Comparison of ENCODE assay signal across 1 cellular context in genomic region chr1:56639210-56639609, GRCh38.
TF ChIP-seq lines count a peak whose summit lies in the region.

No MANE protein-coding gene starts in this region.

TF ChIP-seq in HepG2, 621 proteins besides CTCF, POLR2A, EP300 and RAD21 (continued from another document and continues in another):
- TF ChIP-seq, protein P1, sequence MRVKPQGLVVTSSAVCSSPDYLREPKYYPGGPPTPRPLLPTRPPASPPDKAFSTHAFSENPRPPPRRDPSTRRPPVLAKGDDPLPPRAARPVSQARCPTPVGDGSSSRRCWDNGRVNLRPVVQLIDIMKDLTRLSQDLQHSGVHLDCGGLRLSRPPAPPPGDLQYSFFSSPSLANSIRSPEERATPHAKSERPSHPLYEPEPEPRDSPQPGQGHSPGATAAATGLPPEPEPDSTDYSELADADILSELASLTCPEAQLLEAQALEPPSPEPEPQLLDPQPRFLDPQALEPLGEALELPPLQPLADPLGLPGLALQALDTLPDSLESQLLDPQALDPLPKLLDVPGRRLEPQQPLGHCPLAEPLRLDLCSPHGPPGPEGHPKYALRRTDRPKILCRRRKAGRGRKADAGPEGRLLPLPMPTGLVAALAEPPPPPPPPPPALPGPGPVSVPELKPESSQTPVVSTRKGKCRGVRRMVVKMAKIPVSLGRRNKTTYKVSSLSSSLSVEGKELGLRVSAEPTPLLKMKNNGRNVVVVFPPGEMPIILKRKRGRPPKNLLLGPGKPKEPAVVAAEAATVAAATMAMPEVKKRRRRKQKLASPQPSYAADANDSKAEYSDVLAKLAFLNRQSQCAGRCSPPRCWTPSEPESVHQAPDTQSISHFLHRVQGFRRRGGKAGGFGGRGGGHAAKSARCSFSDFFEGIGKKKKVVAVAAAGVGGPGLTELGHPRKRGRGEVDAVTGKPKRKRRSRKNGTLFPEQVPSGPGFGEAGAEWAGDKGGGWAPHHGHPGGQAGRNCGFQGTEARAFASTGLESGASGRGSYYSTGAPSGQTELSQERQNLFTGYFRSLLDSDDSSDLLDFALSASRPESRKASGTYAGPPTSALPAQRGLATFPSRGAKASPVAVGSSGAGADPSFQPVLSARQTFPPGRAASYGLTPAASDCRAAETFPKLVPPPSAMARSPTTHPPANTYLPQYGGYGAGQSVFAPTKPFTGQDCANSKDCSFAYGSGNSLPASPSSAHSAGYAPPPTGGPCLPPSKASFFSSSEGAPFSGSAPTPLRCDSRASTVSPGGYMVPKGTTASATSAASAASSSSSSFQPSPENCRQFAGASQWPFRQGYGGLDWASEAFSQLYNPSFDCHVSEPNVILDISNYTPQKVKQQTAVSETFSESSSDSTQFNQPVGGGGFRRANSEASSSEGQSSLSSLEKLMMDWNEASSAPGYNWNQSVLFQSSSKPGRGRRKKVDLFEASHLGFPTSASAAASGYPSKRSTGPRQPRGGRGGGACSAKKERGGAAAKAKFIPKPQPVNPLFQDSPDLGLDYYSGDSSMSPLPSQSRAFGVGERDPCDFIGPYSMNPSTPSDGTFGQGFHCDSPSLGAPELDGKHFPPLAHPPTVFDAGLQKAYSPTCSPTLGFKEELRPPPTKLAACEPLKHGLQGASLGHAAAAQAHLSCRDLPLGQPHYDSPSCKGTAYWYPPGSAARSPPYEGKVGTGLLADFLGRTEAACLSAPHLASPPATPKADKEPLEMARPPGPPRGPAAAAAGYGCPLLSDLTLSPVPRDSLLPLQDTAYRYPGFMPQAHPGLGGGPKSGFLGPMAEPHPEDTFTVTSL (CRISPR knock-in tag; IDR thresholded peaks at IDR 0.05; ENCODE audit: borderline replicate concordance), result peak; percentile 50; the same call in 1 of the 2 replicates
- TF ChIP-seq ZNF609 (CRISPR knock-in tag; IDR thresholded peaks at IDR 0.05; ENCODE audit: borderline replicate concordance) (0 out of 2 replicates have a peak, but pooled peaks have one; percentile 22), FOXP1 (IDR thresholded peaks at IDR 0.05) (no peak), FOXP1 (CRISPR knock-in tag; IDR thresholded peaks at IDR 0.05) (peak; percentile 75), HMG20A (CRISPR knock-in tag; IDR thresholded peaks at IDR 0.05; ENCODE audit: borderline replicate concordance) (peak; percentile 63; the same call in 1 of the 2 replicates), SOX5 (CRISPR knock-in tag; IDR thresholded peaks at IDR 0.05; ENCODE audit: borderline replicate concordance) (peak; percentile 69; the same call in 1 of the 2 replicates), GABPA (IDR thresholded peaks at IDR 0.05; ENCODE audit: low read depth, low read length) (no peak), GABPA (CRISPR knock-in tag; IDR thresholded peaks at IDR 0.05; ENCODE audit: low read depth) (0 out of 2 replicates have a peak, but pooled peaks have one; percentile 17), CREB1 (IDR thresholded peaks at IDR 0.05) (no peak), CREB1 (CRISPR knock-in tag; IDR thresholded peaks at IDR 0.05) (peak; percentile 81), SOX6 (IDR thresholded peaks at IDR 0.05) (no peak), SOX6 (CRISPR knock-in tag; IDR thresholded peaks at IDR 0.05) (peak; percentile 26; the same call in 1 of the 2 replicates), ISL2 (CRISPR knock-in tag; IDR thresholded peaks at IDR 0.05) (peak; percentile 74; the same call in 1 of the 2 replicates), NBN (conservative IDR thresholded peaks at IDR 0.05) (no peak), NR2C2 (CRISPR knock-in tag; IDR thresholded peaks at IDR 0.05; ENCODE audit: borderline replicate concordance) (no peak), RXRB (CRISPR knock-in tag; IDR thresholded peaks at IDR 0.05; ENCODE audit: borderline replicate concordance) (peak; percentile 43; the same call in 1 of the 2 replicates), FOXA3 (CRISPR knock-in tag; IDR thresholded peaks at IDR 0.05) (peak; percentile 79), ONECUT2 (CRISPR knock-in tag; IDR thresholded peaks at IDR 0.05) (peak; percentile 52; the same call in 1 of the 2 replicates), ZNF615 (CRISPR knock-in tag; IDR thresholded peaks at IDR 0.05; ENCODE audit: borderline replicate concordance) (no peak), TCF7L2 (IDR thresholded peaks at IDR 0.05; ENCODE audit: low read depth, low read length) (0 out of 2 replicates have a peak, but pooled peaks have one; percentile 25), RBAK (CRISPR knock-in tag; IDR thresholded peaks at IDR 0.05) (no peak), ASH2L (IDR thresholded peaks at IDR 0.05; ENCODE audit: insufficient read length, low read depth, low read length) (peak; percentile 41), RARA (CRISPR knock-in tag; IDR thresholded peaks at IDR 0.05) (peak; percentile 34; the same call in 1 of the 2 replicates), NCOA2 (CRISPR knock-in tag; IDR thresholded peaks at IDR 0.05) (peak; percentile 54), FOXA1 (IDR thresholded peaks at IDR 0.05) (peak; percentile 74), FOXA1 (CRISPR knock-in tag; IDR thresholded peaks at IDR 0.05) (no peak)
- TF ChIP-seq, protein P2, sequence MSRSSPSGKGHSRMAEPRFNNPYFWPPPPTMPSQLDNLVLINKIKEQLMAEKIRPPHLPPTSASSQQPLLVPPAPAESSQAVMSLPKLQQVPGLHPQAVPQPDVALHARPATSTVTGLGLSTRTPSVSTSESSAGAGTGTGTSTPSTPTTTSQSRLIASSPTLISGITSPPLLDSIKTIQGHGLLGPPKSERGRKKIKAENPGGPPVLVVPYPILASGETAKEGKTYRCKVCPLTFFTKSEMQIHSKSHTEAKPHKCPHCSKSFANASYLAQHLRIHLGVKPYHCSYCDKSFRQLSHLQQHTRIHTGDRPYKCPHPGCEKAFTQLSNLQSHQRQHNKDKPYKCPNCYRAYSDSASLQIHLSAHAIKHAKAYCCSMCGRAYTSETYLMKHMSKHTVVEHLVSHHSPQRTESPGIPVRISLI (CRISPR knock-in tag; IDR thresholded peaks at IDR 0.05; ENCODE audit: borderline replicate concordance), result peak; percentile 80; the same call in 1 of the 2 replicates
- TF ChIP-seq, protein P3, sequence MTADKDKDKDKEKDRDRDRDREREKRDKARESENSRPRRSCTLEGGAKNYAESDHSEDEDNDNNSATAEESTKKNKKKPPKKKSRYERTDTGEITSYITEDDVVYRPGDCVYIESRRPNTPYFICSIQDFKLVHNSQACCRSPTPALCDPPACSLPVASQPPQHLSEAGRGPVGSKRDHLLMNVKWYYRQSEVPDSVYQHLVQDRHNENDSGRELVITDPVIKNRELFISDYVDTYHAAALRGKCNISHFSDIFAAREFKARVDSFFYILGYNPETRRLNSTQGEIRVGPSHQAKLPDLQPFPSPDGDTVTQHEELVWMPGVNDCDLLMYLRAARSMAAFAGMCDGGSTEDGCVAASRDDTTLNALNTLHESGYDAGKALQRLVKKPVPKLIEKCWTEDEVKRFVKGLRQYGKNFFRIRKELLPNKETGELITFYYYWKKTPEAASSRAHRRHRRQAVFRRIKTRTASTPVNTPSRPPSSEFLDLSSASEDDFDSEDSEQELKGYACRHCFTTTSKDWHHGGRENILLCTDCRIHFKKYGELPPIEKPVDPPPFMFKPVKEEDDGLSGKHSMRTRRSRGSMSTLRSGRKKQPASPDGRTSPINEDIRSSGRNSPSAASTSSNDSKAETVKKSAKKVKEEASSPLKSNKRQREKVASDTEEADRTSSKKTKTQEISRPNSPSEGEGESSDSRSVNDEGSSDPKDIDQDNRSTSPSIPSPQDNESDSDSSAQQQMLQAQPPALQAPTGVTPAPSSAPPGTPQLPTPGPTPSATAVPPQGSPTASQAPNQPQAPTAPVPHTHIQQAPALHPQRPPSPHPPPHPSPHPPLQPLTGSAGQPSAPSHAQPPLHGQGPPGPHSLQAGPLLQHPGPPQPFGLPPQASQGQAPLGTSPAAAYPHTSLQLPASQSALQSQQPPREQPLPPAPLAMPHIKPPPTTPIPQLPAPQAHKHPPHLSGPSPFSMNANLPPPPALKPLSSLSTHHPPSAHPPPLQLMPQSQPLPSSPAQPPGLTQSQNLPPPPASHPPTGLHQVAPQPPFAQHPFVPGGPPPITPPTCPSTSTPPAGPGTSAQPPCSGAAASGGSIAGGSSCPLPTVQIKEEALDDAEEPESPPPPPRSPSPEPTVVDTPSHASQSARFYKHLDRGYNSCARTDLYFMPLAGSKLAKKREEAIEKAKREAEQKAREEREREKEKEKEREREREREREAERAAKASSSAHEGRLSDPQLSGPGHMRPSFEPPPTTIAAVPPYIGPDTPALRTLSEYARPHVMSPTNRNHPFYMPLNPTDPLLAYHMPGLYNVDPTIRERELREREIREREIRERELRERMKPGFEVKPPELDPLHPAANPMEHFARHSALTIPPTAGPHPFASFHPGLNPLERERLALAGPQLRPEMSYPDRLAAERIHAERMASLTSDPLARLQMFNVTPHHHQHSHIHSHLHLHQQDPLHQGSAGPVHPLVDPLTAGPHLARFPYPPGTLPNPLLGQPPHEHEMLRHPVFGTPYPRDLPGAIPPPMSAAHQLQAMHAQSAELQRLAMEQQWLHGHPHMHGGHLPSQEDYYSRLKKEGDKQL (CRISPR knock-in tag; IDR thresholded peaks at IDR 0.05; ENCODE audit: low read depth), result 0 out of 2 replicates have a peak, but pooled peaks have one; percentile 23
- TF ChIP-seq, protein P4, sequence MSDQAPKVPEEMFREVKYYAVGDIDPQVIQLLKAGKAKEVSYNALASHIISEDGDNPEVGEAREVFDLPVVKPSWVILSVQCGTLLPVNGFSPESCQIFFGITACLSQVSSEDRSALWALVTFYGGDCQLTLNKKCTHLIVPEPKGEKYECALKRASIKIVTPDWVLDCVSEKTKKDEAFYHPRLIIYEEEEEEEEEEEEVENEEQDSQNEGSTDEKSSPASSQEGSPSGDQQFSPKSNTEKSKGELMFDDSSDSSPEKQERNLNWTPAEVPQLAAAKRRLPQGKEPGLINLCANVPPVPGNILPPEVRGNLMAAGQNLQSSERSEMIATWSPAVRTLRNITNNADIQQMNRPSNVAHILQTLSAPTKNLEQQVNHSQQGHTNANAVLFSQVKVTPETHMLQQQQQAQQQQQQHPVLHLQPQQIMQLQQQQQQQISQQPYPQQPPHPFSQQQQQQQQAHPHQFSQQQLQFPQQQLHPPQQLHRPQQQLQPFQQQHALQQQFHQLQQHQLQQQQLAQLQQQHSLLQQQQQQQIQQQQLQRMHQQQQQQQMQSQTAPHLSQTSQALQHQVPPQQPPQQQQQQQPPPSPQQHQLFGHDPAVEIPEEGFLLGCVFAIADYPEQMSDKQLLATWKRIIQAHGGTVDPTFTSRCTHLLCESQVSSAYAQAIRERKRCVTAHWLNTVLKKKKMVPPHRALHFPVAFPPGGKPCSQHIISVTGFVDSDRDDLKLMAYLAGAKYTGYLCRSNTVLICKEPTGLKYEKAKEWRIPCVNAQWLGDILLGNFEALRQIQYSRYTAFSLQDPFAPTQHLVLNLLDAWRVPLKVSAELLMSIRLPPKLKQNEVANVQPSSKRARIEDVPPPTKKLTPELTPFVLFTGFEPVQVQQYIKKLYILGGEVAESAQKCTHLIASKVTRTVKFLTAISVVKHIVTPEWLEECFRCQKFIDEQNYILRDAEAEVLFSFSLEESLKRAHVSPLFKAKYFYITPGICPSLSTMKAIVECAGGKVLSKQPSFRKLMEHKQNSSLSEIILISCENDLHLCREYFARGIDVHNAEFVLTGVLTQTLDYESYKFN (CRISPR knock-in tag; conservative IDR thresholded peaks at IDR 0.05), result peak; percentile 75
- TF ChIP-seq, protein P5, sequence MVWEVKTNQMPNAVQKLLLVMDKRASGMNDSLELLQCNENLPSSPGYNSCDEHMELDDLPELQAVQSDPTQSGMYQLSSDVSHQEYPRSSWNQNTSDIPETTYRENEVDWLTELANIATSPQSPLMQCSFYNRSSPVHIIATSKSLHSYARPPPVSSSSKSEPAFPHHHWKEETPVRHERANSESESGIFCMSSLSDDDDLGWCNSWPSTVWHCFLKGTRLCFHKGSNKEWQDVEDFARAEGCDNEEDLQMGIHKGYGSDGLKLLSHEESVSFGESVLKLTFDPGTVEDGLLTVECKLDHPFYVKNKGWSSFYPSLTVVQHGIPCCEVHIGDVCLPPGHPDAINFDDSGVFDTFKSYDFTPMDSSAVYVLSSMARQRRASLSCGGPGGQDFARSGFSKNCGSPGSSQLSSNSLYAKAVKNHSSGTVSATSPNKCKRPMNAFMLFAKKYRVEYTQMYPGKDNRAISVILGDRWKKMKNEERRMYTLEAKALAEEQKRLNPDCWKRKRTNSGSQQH (CRISPR knock-in tag; IDR thresholded peaks at IDR 0.05; ENCODE audit: low read depth), result no peak
- TF ChIP-seq, protein P6, sequence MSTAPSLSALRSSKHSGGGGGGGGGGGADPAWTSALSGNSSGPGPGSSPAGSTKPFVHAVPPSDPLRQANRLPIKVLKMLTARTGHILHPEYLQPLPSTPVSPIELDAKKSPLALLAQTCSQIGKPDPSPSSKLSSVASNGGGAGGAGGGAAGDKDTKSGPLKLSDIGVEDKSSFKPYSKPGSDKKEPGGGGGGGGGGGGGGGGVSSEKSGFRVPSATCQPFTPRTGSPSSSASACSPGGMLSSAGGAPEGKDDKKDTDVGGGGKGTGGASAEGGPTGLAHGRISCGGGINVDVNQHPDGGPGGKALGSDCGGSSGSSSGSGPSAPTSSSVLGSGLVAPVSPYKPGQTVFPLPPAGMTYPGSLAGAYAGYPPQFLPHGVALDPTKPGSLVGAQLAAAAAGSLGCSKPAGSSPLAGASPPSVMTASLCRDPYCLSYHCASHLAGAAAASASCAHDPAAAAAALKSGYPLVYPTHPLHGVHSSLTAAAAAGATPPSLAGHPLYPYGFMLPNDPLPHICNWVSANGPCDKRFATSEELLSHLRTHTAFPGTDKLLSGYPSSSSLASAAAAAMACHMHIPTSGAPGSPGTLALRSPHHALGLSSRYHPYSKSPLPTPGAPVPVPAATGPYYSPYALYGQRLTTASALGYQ (CRISPR knock-in tag; IDR thresholded peaks at IDR 0.05), result 0 out of 2 replicates have a peak, but pooled peaks have one; percentile 37
